In the genomic region with DNA sequence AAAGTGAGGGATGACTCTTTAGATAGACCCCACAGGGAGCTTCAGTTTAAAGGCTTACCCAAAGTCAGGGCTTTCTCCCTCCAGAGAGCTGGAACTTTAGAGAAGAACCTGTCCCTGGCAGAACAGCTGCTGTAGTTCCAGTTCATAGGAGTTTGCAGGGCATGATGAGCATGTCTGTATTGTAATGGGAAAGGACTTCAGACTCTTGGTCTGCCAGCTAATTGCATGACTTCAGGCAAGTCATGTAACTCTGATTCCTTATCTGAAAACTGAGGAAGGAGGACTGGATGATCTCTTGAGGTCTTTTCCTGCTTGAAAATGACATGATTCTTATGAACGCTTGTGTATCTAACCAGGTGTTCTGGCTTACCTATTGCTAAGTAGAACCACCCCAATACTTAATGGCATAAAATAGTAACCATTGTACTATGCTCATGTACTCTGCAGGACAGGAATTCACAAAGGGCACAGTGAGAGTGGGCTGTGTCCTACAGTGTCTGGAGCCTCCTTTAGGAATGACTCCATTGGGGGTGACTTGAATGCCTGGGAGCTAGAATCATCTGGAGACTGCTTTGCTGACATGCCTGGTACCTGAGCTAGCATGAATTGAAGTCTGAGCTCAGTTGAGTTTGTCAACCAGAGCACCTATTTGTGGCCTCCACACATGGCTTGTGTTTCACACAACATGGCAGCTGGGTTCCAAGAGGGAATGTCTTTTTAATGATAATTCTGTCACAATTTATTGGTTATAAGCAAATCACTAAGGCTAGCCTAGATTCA, we compare ENCODE assay signal across 20 cellular contexts. TPM values are rescaled to one million over a fixed set of nuclear protein-coding genes. Genes with fewer than 3 reads are reported as not detected.
DNase-seq lines count a peak whose midpoint lies in the region; FAIRE-seq and TF ChIP-seq lines count a peak whose summit lies in the region.
"Had no signal": no experiment of that assay in that cellular context is flagged by ENCODE, and none has a peak within 500 bp of the region (broad histone marks: within the 10 kb centered on the region; RNA-seq: fewer than 3 reads in every experiment).

No MANE protein-coding gene starts in this region.

- no peak for TF ChIP-seq CTCF in esophagus muscularis mucosa (IDR thresholded peaks at IDR 0.05)
- no peak for TF ChIP-seq CTCF in uterus (IDR thresholded peaks at IDR 0.05)

- no peak overlapping the region for H3K4me3 ChIP-seq in SJCRH30
- no peak overlapping the region for H3K4me3 ChIP-seq in esophagus muscularis mucosa
- H3K4me3 ChIP-seq in small intestine (ENCODE audit: low read depth in 1 of 2, low read length in 2 of 2), result no peak overlapping the region
- no peak overlapping the region for H3K4me3 ChIP-seq in uterus
- H3K4me3 ChIP-seq: A549 had no signal

- TF ChIP-seq EP300 in esophagus muscularis mucosa (IDR thresholded peaks at IDR 0.05), result no peak

- H3K9me3 ChIP-seq in SJCRH30 (replicated peaks), result no peaks in the 10 kb centered on the region; the same call in 1 of the 2 replicates
- peaks cover 0 to 13% (median 0%) of the 10 kb centered on the region in 4 donors for H3K9me3 ChIP-seq in esophagus muscularis mucosa
- H3K9me3 ChIP-seq in small intestine (ENCODE audit: control insufficient read depth, low read depth), result no peaks in the 10 kb centered on the region
- H3K9me3 ChIP-seq in uterus, result no peaks in the 10 kb centered on the region
- H3K9me3 ChIP-seq: A549, BE2C had no signal

- intact Hi-C loops in esophagus muscularis mucosa (cut with DNase I) (no loop called here), uterus (cut with DNase I; ENCODE audit: low total_unique reads) (no loop called here)

- DNase-seq in SJCRH30, result peak; percentile 32 to 43
- peak; percentile 86 for DNase-seq in esophagus muscularis mucosa (ENCODE audit: extremely low spot score)
- DNase-seq in kidney tubule cell (ENCODE audit: low spot score), result peak; percentile 47
- DNase-seq in small intestine, result peak; percentile 88
- no peak for DNase-seq in OCI-M1 (lab: John Stamatoyannopoulos, UW)
- no peak for DNase-seq in uterus
- DNase-seq in NCI-H1105 (lab: John Stamatoyannopoulos, UW), result no peak
- DNase-seq: BE2C; CD4-positive, alpha-beta memory T cell; DMS153; DND-41; GF-D8; GOT3; H9 had no signal

- H3K27ac ChIP-seq in SJCRH30, result no peak overlapping the region
- no peak overlapping the region for H3K27ac ChIP-seq in esophagus muscularis mucosa (replicated peaks in 1 of 4)
- H3K27ac ChIP-seq in small intestine (ENCODE audit: low read depth in 1 of 2, low read length in 1 of 2), result no peak overlapping the region
- no peak overlapping the region for H3K27ac ChIP-seq in uterus
- H3K27ac ChIP-seq: A549, C4-2B had no signal

- no peak for FAIRE-seq in small intestine (lab: Jason Lieb, UNC)
- FAIRE-seq: A549, D721Med, GM19239 had no signal

- peaks cover 9% of the 10 kb centered on the region for H3K4me1 ChIP-seq in SJCRH30
- no peaks in the 10 kb centered on the region for H3K4me1 ChIP-seq in esophagus muscularis mucosa
- H3K4me1 ChIP-seq in small intestine (ENCODE audit: control insufficient read depth in 2 of 2, insufficient read depth in 1 of 2, low read depth in 1 of 2, low read length in 1 of 2), result no peaks in the 10 kb centered on the region
- no peaks in the 10 kb centered on the region for H3K4me1 ChIP-seq in uterus
- H3K4me1 ChIP-seq: BE2C had no signal

- 0% methylated on average over 1 of the region's 1 CpG for WGBS in esophagus muscularis mucosa
- 0% methylated on average over 1 of the region's 1 CpG for WGBS in small intestine, 3 donors

- H3K36me3 ChIP-seq in SJCRH30 (no peaks in the 10 kb centered on the region), esophagus muscularis mucosa (no peaks in the 10 kb centered on the region), small intestine (ENCODE audit: control insufficient read depth in 2 of 2, insufficient read depth in 2 of 2, low read length in 2 of 2) (no peaks in the 10 kb centered on the region), uterus (no peaks in the 10 kb centered on the region)
- H3K36me3 ChIP-seq: BE2C had no signal

- no peak for TF ChIP-seq POLR2A in esophagus muscularis mucosa (IDR thresholded peaks at IDR 0.05; ENCODE audit: low read depth)
- TF ChIP-seq POLR2A in uterus (IDR thresholded peaks at IDR 0.05), result no peak

- no peaks in the 10 kb centered on the region for H3K27me3 ChIP-seq in SJCRH30
- H3K27me3 ChIP-seq in esophagus muscularis mucosa, result no peaks in the 10 kb centered on the region
- no peaks in the 10 kb centered on the region for H3K27me3 ChIP-seq in small intestine (ENCODE audit: control insufficient read depth in 2 of 2, insufficient read depth in 2 of 2, low read length in 2 of 2)
- H3K27me3 ChIP-seq in uterus, result no peaks in the 10 kb centered on the region
- H3K27me3 ChIP-seq: BE2C had no signal

RNA-seq across cellular contexts. Expression of gene SP5, which starts 18.9 kb away (rescaled TPM):
- 0.10 TPM in 1 of 2 replicates, not detected in the other for total RNA-seq in SJCRH30 (2014; rRNA removed; shearing (Covaris generic))
- under 1 TPM in 2 of 4 donors, not detected in 2; 0.32 to 0.63 TPM for total RNA-seq in esophagus muscularis mucosa
- polyA plus RNA-seq in small intestine, result 1 to 10 TPM in 2 of 3 donors, under 1 TPM in 1; 0.54 to 1.1 (median 1.1) TPM
- total RNA-seq in uterus, result 1 to 10 TPM in 2 of 4 donors, under 1 TPM in 1, not detected in 1; 0.90 to 4.2 (median 1.0) TPM
- total RNA-seq: CD4-positive, alpha-beta memory T cell; HT1080 had no signal
- polyA plus RNA-seq: A549; AG04450; CD4-positive, alpha-beta memory T cell had no signal

RNA-seq across cellular contexts. Expression of gene ERICH2, which starts 36.2 kb away (rescaled TPM):
- total RNA-seq in SJCRH30 (2014; rRNA removed; shearing (Covaris generic)), result 0.68 and 2.1 TPM in 2 replicates
- total RNA-seq in esophagus muscularis mucosa (1 to 10 TPM in 1 of 4 donors, not detected in 3; 1.7 TPM), uterus (1 to 10 TPM in 1 of 4 donors, not detected in 3; 2.2 TPM)
- under 1 TPM in 1 of 3 donors, not detected in 2; 0.28 TPM for polyA plus RNA-seq in small intestine
- total RNA-seq: CD4-positive, alpha-beta memory T cell; HT1080 had no signal
- polyA plus RNA-seq: A549, AG04450 had no signal

Comparison
In these comparisons a context has a peak if more than half of its experiments do, and no peak if none do; other contexts are left out.
1. DNase-seq: peak in SJCRH30 (2 of 2), esophagus muscularis mucosa (single experiment), kidney tubule cell (single experiment) and small intestine (single experiment); none in OCI-M1 (single experiment), uterus (0 of 2) and NCI-H1105 (single experiment).